In the genomic region with DNA sequence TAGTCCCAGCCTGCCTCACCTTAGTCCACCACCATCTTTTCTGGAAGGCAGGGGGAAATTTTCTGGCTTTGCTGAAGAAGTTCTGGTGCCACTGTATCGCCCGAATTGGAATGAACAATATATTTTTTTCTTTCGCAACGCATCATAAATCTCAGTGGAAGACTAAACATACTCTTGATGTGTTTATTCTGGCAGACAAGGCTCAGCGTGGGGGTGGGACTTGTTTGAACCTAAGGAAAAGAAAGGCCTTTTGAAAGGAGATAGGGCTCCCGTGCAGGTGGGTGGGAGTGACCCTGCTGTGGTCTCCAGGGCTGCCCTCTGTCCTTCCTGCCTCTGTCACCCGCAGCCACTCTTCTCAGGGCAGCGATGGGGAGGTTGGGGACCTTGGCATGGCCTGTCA, we compare ENCODE assay signal across 12 cellular contexts. TPM values are rescaled to one million over a fixed set of nuclear protein-coding genes. Genes with fewer than 3 reads are reported as not detected.
DNase-seq lines count a peak whose midpoint lies in the region; ATAC-seq and TF ChIP-seq lines count a peak whose summit lies in the region.
"Had no signal": no experiment of that assay in that cellular context is flagged by ENCODE, and none has a peak within 500 bp of the region (broad histone marks: within the 10 kb centered on the region; RNA-seq: fewer than 3 reads in every experiment).

No MANE protein-coding gene starts in this region.

- H3K4me3 Mint-ChIP-seq in activated CD8-positive, alpha-beta T cell treated with anti-CD3 and anti-CD28 coated beads for 36 hours = no peak overlapping the region

- no peaks in the 10 kb centered on the region for H3K27me3 Mint-ChIP-seq in activated CD8-positive, alpha-beta T cell treated with anti-CD3 and anti-CD28 coated beads for 36 hours

- H3K36me3 ChIP-seq in GM23248 (ENCODE audit: low read depth) = no peaks in the 10 kb centered on the region
- H3K36me3 ChIP-seq in adrenal gland (replicated peaks in 1 of 2) = no peaks in the 10 kb centered on the region
- H3K36me3 ChIP-seq: SJSA1 had no signal

- POLR2A ChIA-PET in activated CD8-positive, alpha-beta T cell treated with anti-CD3 and anti-CD28 coated beads for 36 hours (lab: Charles Lee) = interaction anchor here (0.7 to 1.2 kb wide), 2 partner anchors 33 to 472 kb away, joined by 3 read pairs; no protein-coding TSS in a partner anchor

- intact Hi-C loops in activated CD8-positive, alpha-beta T cell treated with anti-CD3 and anti-CD28 coated beads for 36 hours (cut with micrococcal nuclease) = no loop called here
- intact Hi-C loops in adrenal gland (cut with DNase I) = no loop called here

- peak overlapping the region; percentile 89 for H3K27ac Mint-ChIP-seq in activated CD8-positive, alpha-beta T cell treated with anti-CD3 and anti-CD28 coated beads for 36 hours

- no peak for TF ChIP-seq CTCF in activated CD8-positive, alpha-beta T cell treated with anti-CD3 and anti-CD28 coated beads for 36 hours (IDR thresholded peaks at IDR 0.05)
- TF ChIP-seq CTCF in adrenal gland (IDR thresholded peaks at IDR 0.05) = no peak

- H3K27ac ChIP-seq in GM23248 (no peak overlapping the region), adrenal gland (no peak overlapping the region)
- H3K27ac ChIP-seq: HL-60, SJSA1 had no signal

- H3K4me2 ChIP-seq in GM23248 (ENCODE audit: unreplicated experiment) = no peak overlapping the region

- H3K36me3 Mint-ChIP-seq in activated CD8-positive, alpha-beta T cell treated with anti-CD3 and anti-CD28 coated beads for 36 hours (ENCODE audit: low read depth) = peaks cover 78% of the 10 kb centered on the region

- H3K27me3 ChIP-seq in GM23248 (replicated peaks; ENCODE audit: insufficient read depth) (no peaks in the 10 kb centered on the region), adrenal gland (no peaks in the 10 kb centered on the region)
- H3K27me3 ChIP-seq: SJSA1 had no signal

- in situ Hi-C loops in GM23248 (cut with MboI) = loop anchor here (5.0 kb wide), 1 partner anchor 51 kb away; no protein-coding TSS in a partner anchor

- no peak overlapping the region for H3K9ac ChIP-seq in GM23248

- no peaks in the 10 kb centered on the region for H4K20me1 ChIP-seq in GM23248 (ENCODE audit: insufficient read depth)

- H3F3A ChIP-seq in GM23248 (ENCODE audit: insufficient read depth) = peaks cover 17% of the 10 kb centered on the region; the same call in 1 of the 2 replicates

- peaks cover 89% of the 10 kb centered on the region for H3K4me1 Mint-ChIP-seq in activated CD8-positive, alpha-beta T cell treated with anti-CD3 and anti-CD28 coated beads for 36 hours (ENCODE audit: low read depth)

- CTCF ChIA-PET in activated CD8-positive, alpha-beta T cell treated with anti-CD3 and anti-CD28 coated beads for 36 hours (lab: Charles Lee) = interaction anchor here (0.7 to 1.6 kb wide), 3 partner anchors 9 to 51 kb away, joined by 3 to 9 read pairs (median 7); no protein-coding TSS in a partner anchor

- H3K79me2 ChIP-seq in GM23248 (ENCODE audit: insufficient read depth) = no peaks in the 10 kb centered on the region

- H3K4me3 ChIP-seq in GM23248 (no peak overlapping the region), adrenal gland (no peak overlapping the region)
- H3K4me3 ChIP-seq: SJSA1 had no signal

- no peaks in the 10 kb centered on the region for H3K9me3 Mint-ChIP-seq in activated CD8-positive, alpha-beta T cell treated with anti-CD3 and anti-CD28 coated beads for 36 hours

- no peak for TF ChIP-seq POLR2A in adrenal gland (IDR thresholded peaks at IDR 0.05)

- H3K4me1 ChIP-seq in GM23248 (ENCODE audit: insufficient read depth) = peaks cover 8% of the 10 kb centered on the region
- no peaks in the 10 kb centered on the region for H3K4me1 ChIP-seq in adrenal gland (replicated peaks in 1 of 2)

- DNase-seq in AG08396 (ENCODE audit: low spot score) (peak; percentile 37), GM23248 (peak; percentile 16), kidney glomerular epithelial cell (lab: John Stamatoyannopoulos, UW) (peak; percentile 71), epidermal melanocyte (ENCODE audit: insufficient read length, low spot score) (no peak), adrenal gland (no peak)
- DNase-seq in activated CD8-positive, alpha-beta T cell treated with anti-CD3 and anti-CD28 coated beads for 36 hours = no peak
- DNase-seq: NCI-H187 treated with DMSO at 0.1 percent for 48 hours, trophoblast cell had no signal

- ATAC-seq in activated CD8-positive, alpha-beta T cell treated with anti-CD3 and anti-CD28 coated beads for 36 hours = no peak
- ATAC-seq in HG02571 (IDR thresholded peaks at IDR 0.05; ENCODE audit: unreplicated experiment) (no peak), HG02798 (IDR thresholded peaks at IDR 0.05; ENCODE audit: poor library complexity, unreplicated experiment) (no peak)

- no peak overlapping the region for H2AFZ ChIP-seq in GM23248

- H3K9me2 ChIP-seq in GM23248 (ENCODE audit: insufficient read depth) = no peaks in the 10 kb centered on the region

- H3K9me3 ChIP-seq in GM23248 (ENCODE audit: low read depth) (no peaks in the 10 kb centered on the region), adrenal gland (replicated peaks in 1 of 3) (no peaks in the 10 kb centered on the region)
- H3K9me3 ChIP-seq: SJSA1 had no signal

- 85% methylated on average over 8 of the region's 8 CpGs for WGBS in GM23248 (ENCODE audit: low coverage in 1 of 2, low lambda C conversion rate in 2 of 2, missing lambda C conversion rate in 2 of 2), 2 experiments
- WGBS in adrenal gland, 4 donors = 69 to 78% (median 77%) methylated on average over 8 of the region's 8 CpGs

RNA-seq across cellular contexts. Expression of gene CD82, which starts 42.5 kb away (rescaled TPM):
- total RNA-seq in GM23248 (2014; rRNA removed; shearing (Covaris generic)) = 4.8 and 9.9 TPM in 2 replicates
- polyA plus RNA-seq in GM23248 (2016; fragmentation: Nextera tagmentation; extraction: Ambion mirVana) = 6.0 and 8.6 TPM in 2 replicates
- total RNA-seq in activated CD8-positive, alpha-beta T cell treated with anti-CD3 and anti-CD28 coated beads for 36 hours = 100 to 1,000 TPM; 289 to 319 TPM
- total RNA-seq in adrenal gland = 10 to 100 TPM in 7 of 8 donors, 1 to 10 TPM in 1; 6.2 to 38.2 (median 21.2) TPM
- polyA plus RNA-seq in adrenal gland = 10 to 100 TPM in 2 of 3 donors, 1 to 10 TPM in 1; 5.4 to 53.4 (median 13.1) TPM

Comparison
In these comparisons a context has a peak if more than half of its experiments do, and no peak if none do; other contexts are left out.
1. DNase-seq: peak in AG08396 (single experiment), GM23248 (single experiment) and kidney glomerular epithelial cell (single experiment); none in activated CD8-positive, alpha-beta T cell treated with anti-CD3 and anti-CD28 coated beads for 36 hours (single experiment), epidermal melanocyte (single experiment) and adrenal gland (0 of 7).
2. RNA of gene CD82, which starts 42.5 kb away (total RNA-seq): 289 to 319 TPM in activated CD8-positive, alpha-beta T cell treated with anti-CD3 and anti-CD28 coated beads for 36 hours; 6.2 to 38.2 TPM in adrenal gland and 4.8 to 9.9 TPM in GM23248; every median in the first group is over 4 times any median in the second.